ENCODE assay signal across 8 cellular contexts in genomic region chr14:21269252-21270046, GRCh38. TPM values are rescaled to one million over a fixed set of nuclear protein-coding genes. Genes with fewer than 3 reads are reported as not detected.
A peak's percentile ranks its signal among the peaks of the same experiment; 100 is the strongest.
DNase-seq lines count a peak whose midpoint lies in the region; ATAC-seq and TF ChIP-seq lines count a peak whose summit lies in the region.

TSS of gene HNRNPC (minus strand) at chr14:21269442. CDS start at chr14:21234193, 35,249 bp downstream.

- peak; percentile 96 for TF ChIP-seq POLR2A in GM19099 (IDR thresholded peaks at IDR 0.05; ENCODE audit: extremely low read depth, insufficient read length, low read depth)

- DNase-seq in AG20443 (ENCODE audit: low spot score) (peak; percentile 98), NCI-H510A (lab: John Stamatoyannopoulos, UW) (peak; percentile 99), cerebellum (ENCODE audit: low spot score) (peak; percentile 98), islet precursor cell (peak; percentile 100)
- DNase-seq in activated CD4-positive, alpha-beta T cell treated with anti-CD3 and anti-CD28 coated beads for 1 hour: peak; percentile 100
- DNase-seq in stimulated activated CD4-positive, alpha-beta T cell treated with anti-CD3 and anti-CD28 coated beads, Interleukin-12 subunit alpha, Interleukin-12 subunit beta, amount 100 ng/mL, for 48 hours (ENCODE audit: low read depth in 2 of 3, low spot score in 1 of 3): peak; percentile 100

- peak; percentile 90 for ATAC-seq in HG03432 (IDR thresholded peaks at IDR 0.05; ENCODE audit: unreplicated experiment)

RNA-seq across cellular contexts. Expression of gene HNRNPC, which starts in this region (rescaled TPM):
- 539 TPM for total RNA-seq in cerebellum

Comparison
In these comparisons a context has a peak if more than half of its experiments do, and no peak if none do; other contexts are left out.
1. Peak in every context shown above with its lines: DNase-seq and ATAC-seq.